7 cellular contexts compared by ENCODE assay signal in genomic region chr5:159210306-159210722, GRCh38. TPM values are rescaled to one million over a fixed set of nuclear protein-coding genes. Genes with fewer than 3 reads are reported as not detected.
DNase-seq lines count a peak whose midpoint lies in the region; ATAC-seq and TF ChIP-seq lines count a peak whose summit lies in the region.

No MANE protein-coding gene starts in this region.

- no peaks in the 10 kb centered on the region for H3K27me3 ChIP-seq in osteoblast (ENCODE audit: insufficient read depth, low read length)

- peaks cover 14% of the 10 kb centered on the region for H4K20me1 ChIP-seq in osteoblast (ENCODE audit: insufficient read depth, low read length)

- H3K4me3 ChIP-seq in choroid plexus epithelial cell (ENCODE audit: low read depth, low read length) (no peak overlapping the region), osteoblast (ENCODE audit: insufficient read depth, low read length) (no peak overlapping the region)

- no peak for ATAC-seq in GM18873 (IDR thresholded peaks at IDR 0.05; ENCODE audit: low FRiP score, unreplicated experiment)

- DNase-seq in GM20000 (ENCODE audit: low spot score) = peak; percentile 28
- peak; percentile 84 for DNase-seq in NOMO-1 treated with DMSO at 0.1 percent for 48 hours (lab: John Stamatoyannopoulos, UW; ENCODE audit: unreplicated experiment)
- peak; percentile 31 for DNase-seq in choroid plexus epithelial cell (ENCODE audit: low read depth)
- peak; percentile 60 for DNase-seq in osteoblast (ENCODE audit: insufficient read length, low spot score, missing footprints)
- no peak for DNase-seq in Kasumi-1 (lab: John Stamatoyannopoulos, UW)
- DNase-seq in dedifferentiated amniotic fluid mesenchymal stem cell (ENCODE audit: extremely low spot score) = no peak

- TF ChIP-seq CTCF in GM20000 (IDR thresholded peaks at IDR 0.05; ENCODE audit: extremely low read depth, missing control alignments) (no peak), choroid plexus epithelial cell (conservative IDR thresholded peaks at IDR 0.05; ENCODE audit: low read depth, low read length) (no peak), osteoblast (IDR thresholded peaks at IDR 0.05; ENCODE audit: extremely low read depth, low read depth, low read length) (no peak)

- H3K4me1 ChIP-seq in osteoblast (ENCODE audit: insufficient read depth, low read length) = peaks cover 26% of the 10 kb centered on the region

- no peaks in the 10 kb centered on the region for H3K9me3 ChIP-seq in osteoblast (ENCODE audit: low read depth, low read length)

- peak overlapping the region; percentile 87 for H3K4me2 ChIP-seq in osteoblast (ENCODE audit: insufficient read depth, low read length)

- no peaks in the 10 kb centered on the region for H3K36me3 ChIP-seq in osteoblast (ENCODE audit: insufficient read depth, low read length)

- peaks cover 41% of the 10 kb centered on the region for H3K79me2 ChIP-seq in osteoblast (ENCODE audit: insufficient read depth, low read length)

- no peak overlapping the region for H2AFZ ChIP-seq in osteoblast (ENCODE audit: low read length)

- H3K27ac ChIP-seq in osteoblast (ENCODE audit: low read depth, low read length) = no peak overlapping the region

RNA-seq across cellular contexts. Expression of gene RNF145, which starts 1.0 kb away (rescaled TPM):
- total RNA-seq in osteoblast = 37.7 and 38.4 TPM in 2 replicates

RNA-seq across cellular contexts. Expression of gene UBLCP1, which starts 52.8 kb away (rescaled TPM):
- 36.9 and 37.1 TPM in 2 replicates for total RNA-seq in osteoblast

Comparison
In these comparisons a context has a peak if more than half of its experiments do, and no peak if none do; other contexts are left out.
1. DNase-seq: peak in GM20000 (single experiment), NOMO-1 treated with DMSO at 0.1 percent for 48 hours (single experiment), choroid plexus epithelial cell (single experiment) and osteoblast (single experiment); none in Kasumi-1 (0 of 2) and dedifferentiated amniotic fluid mesenchymal stem cell (single experiment).